4 cellular contexts compared by ENCODE assay signal in the genomic region with DNA sequence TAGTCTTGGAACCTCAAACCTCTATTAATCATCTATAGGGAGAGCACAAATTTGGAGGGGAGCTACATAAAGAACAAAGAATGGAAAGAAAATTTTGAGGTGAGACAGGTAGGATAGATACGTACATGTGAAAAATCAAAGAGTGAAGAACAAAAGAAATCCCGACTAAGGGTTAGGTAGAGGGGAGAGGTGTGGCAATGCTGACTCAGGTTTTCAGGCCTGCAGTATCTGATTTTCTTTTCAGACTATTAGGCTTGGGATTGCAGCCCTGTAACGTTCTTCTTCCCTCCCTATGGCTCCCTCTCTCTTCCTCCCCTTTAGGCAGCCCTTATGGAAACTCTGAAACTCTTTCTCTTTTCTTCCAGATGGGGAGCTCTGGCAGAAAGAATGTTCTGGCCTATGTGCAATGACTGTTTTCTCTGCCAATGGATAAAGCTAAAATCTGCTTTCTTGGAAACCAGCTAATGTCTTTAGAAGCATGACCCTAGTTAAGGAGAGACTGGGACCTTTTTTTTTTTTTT. TPM values are rescaled to one million over a fixed set of nuclear protein-coding genes. Genes with fewer than 3 reads are reported as not detected.
"Had no signal": no experiment of that assay in that cellular context is flagged by ENCODE, and none has a peak within 500 bp of the region (broad histone marks: within the 10 kb centered on the region; RNA-seq: fewer than 3 reads in every experiment).

No MANE protein-coding gene starts in this region.

RNA-seq across cellular contexts. Expression of gene GPR179, which starts 59.0 kb away (rescaled TPM):
- total RNA-seq: activated CD4-positive, alpha-beta T cell treated with anti-CD3 and anti-CD28 coated beads, Interleukin-2, amount 10 ng/mL, durations not matched to agents 24 days and 14 days; endothelial cell of umbilical vein; skeletal muscle tissue had no signal
- polyA plus RNA-seq: endothelial cell of umbilical vein; naive thymus-derived CD8-positive, alpha-beta T cell had no signal
